ENCODE assay signal across 27 cellular contexts in genomic region chr1:1329304-1330210, GRCh38. TPM values are rescaled to one million over a fixed set of nuclear protein-coding genes. Genes with fewer than 3 reads are reported as not detected.
A peak's percentile ranks its signal among the peaks of the same experiment; 100 is the strongest.
DNase-seq lines count a peak whose midpoint lies in the region; ATAC-seq and TF ChIP-seq lines count a peak whose summit lies in the region.
"Had no signal": no experiment of that assay in that cellular context is flagged by ENCODE, and none has a peak within 500 bp of the region (broad histone marks: within the 10 kb centered on the region; RNA-seq: fewer than 3 reads in every experiment).

No MANE protein-coding gene starts in this region.

- H3K18ac ChIP-seq in mesendoderm (ENCODE audit: low read length) = no peak overlapping the region

- H3K23ac ChIP-seq in mesendoderm (ENCODE audit: low read length) = peak overlapping the region; percentile 4

- peaks cover 8% of the 10 kb centered on the region for H3K4me1 Mint-ChIP-seq in activated naive CD8-positive, alpha-beta T cell (ENCODE audit: low read depth)
- H3K4me1 Mint-ChIP-seq in activated naive CD8-positive, alpha-beta T cell treated with anti-CD3 and anti-CD28 coated beads, Interleukin-2, amount 50 U/mL, for 24 hours = peaks cover 8% of the 10 kb centered on the region
- no peaks in the 10 kb centered on the region for H3K4me1 Mint-ChIP-seq in WTC11

- WGBS in mesendoderm (ENCODE audit: extremely low coverage, insufficient coverage, low lambda C conversion rate) = no CpG with 5 or more reads among the region's 58 CpGs

- ATAC-seq in activated naive CD8-positive, alpha-beta T cell treated with anti-CD3 and anti-CD28 coated beads, Interleukin-2, amount 50 U/mL, for 24 hours = no peak
- no peak for ATAC-seq in WTC11
- no peak for ATAC-seq in GM21825 (IDR thresholded peaks at IDR 0.05; ENCODE audit: unreplicated experiment)
- ATAC-seq in GM18519 (IDR thresholded peaks at IDR 0.05; ENCODE audit: low FRiP score, unreplicated experiment) = no peak
- ATAC-seq: activated CD4-positive, alpha-beta T cell treated with anti-CD3 and anti-CD28 coated beads for 36 hours; gastrocnemius medialis; left lung; natural killer cell; right cardiac atrium; stimulated activated naive CD8-positive, alpha-beta T cell treated with anti-CD3 and anti-CD28 coated beads, Interleukin-15, amount 100 ng/mL, for 72 hours; T-helper 17 cell had no signal

- H2BK120ac ChIP-seq in mesendoderm (ENCODE audit: low read depth, low read length) = no peak overlapping the region

- no peaks in the 10 kb centered on the region for H3K27me3 Mint-ChIP-seq in activated naive CD8-positive, alpha-beta T cell
- no peaks in the 10 kb centered on the region for H3K27me3 Mint-ChIP-seq in activated naive CD8-positive, alpha-beta T cell treated with anti-CD3 and anti-CD28 coated beads, Interleukin-2, amount 50 U/mL, for 24 hours
- H3K27me3 Mint-ChIP-seq in WTC11 (ENCODE audit: low read depth) = no peaks in the 10 kb centered on the region
- H3K27me3 Mint-ChIP-seq: activated CD4-positive, alpha-beta T cell treated with anti-CD3 and anti-CD28 coated beads for 36 hours; stimulated activated naive CD8-positive, alpha-beta T cell treated with anti-CD3 and anti-CD28 coated beads, Interleukin-15, amount 100 ng/mL, for 72 hours; T-helper 17 cell had no signal

- H3K79me1 ChIP-seq in mesendoderm (ENCODE audit: low read length) = peaks cover 5% of the 10 kb centered on the region

- H3K4ac ChIP-seq in mesendoderm (ENCODE audit: low read depth, low read length) = no peak overlapping the region

- POLR2A ChIA-PET in WTC11 (lab: Charles Lee) = no interaction called here

- H2BK5ac ChIP-seq in mesendoderm (ENCODE audit: low read length) = no peak overlapping the region

- H3K9ac ChIP-seq in mesendoderm (ENCODE audit: low read length) = no peak overlapping the region
- H3K9ac ChIP-seq: KMS-11 had no signal

- no peak overlapping the region for H3K27ac ChIP-seq in mesendoderm (ENCODE audit: low read depth, low read length)
- H3K27ac ChIP-seq: coronary artery, gastrocnemius medialis, KMS-11, left lung, SK-N-MC, tibial artery had no signal

- H3K4me3 Mint-ChIP-seq in activated naive CD8-positive, alpha-beta T cell = peak overlapping the region; percentile 53
- no peak overlapping the region for H3K4me3 Mint-ChIP-seq in activated naive CD8-positive, alpha-beta T cell treated with anti-CD3 and anti-CD28 coated beads, Interleukin-2, amount 50 U/mL, for 24 hours
- no peak overlapping the region for H3K4me3 Mint-ChIP-seq in WTC11
- H3K4me3 Mint-ChIP-seq: activated CD4-positive, alpha-beta T cell treated with anti-CD3 and anti-CD28 coated beads for 36 hours; natural killer cell; stimulated activated naive CD8-positive, alpha-beta T cell treated with anti-CD3 and anti-CD28 coated beads, Interleukin-15, amount 100 ng/mL, for 72 hours; T-helper 17 cell had no signal

- TF ChIP-seq CTCF in WTC11 (IDR thresholded peaks at IDR 0.05) (no peak), GM10266 (IDR thresholded peaks at IDR 0.05; ENCODE audit: control insufficient read depth, insufficient read depth, low read depth, missing control alignments) (no peak)

- H3K79me2 ChIP-seq in mesendoderm (ENCODE audit: control insufficient read depth, insufficient read depth, low read length) = peaks cover 3% of the 10 kb centered on the region

- no peak overlapping the region for H2BK15ac ChIP-seq in mesendoderm (replicated peaks; ENCODE audit: low read depth)

- CTCF ChIA-PET in WTC11 (lab: Charles Lee) = interaction anchor here (0.6 kb wide), 1 partner anchor 177 kb away, joined by 4 read pairs; no protein-coding TSS in a partner anchor

- no peak overlapping the region for H3K4me3 ChIP-seq in mesendoderm (ENCODE audit: low read length)
- H3K4me3 ChIP-seq: coronary artery, gastrocnemius medialis, left lung, SK-N-MC, tibial artery had no signal

- no peak overlapping the region for H2AK5ac ChIP-seq in mesendoderm (ENCODE audit: low read length)

- H4K8ac ChIP-seq in mesendoderm (ENCODE audit: low read depth, low read length) = no peak overlapping the region

- H4K5ac ChIP-seq in mesendoderm (ENCODE audit: low read length) = no peak overlapping the region

- no peaks in the 10 kb centered on the region for H3K27me3 ChIP-seq in mesendoderm (ENCODE audit: insufficient read depth, low read length, poor library complexity)
- H3K27me3 ChIP-seq: gastrocnemius medialis, left lung, tibial artery had no signal

- no peaks in the 10 kb centered on the region for H3K4me1 ChIP-seq in mesendoderm (ENCODE audit: control insufficient read depth, low read depth, low read length)

- no peak overlapping the region for H3K4me2 ChIP-seq in mesendoderm (ENCODE audit: low read length)
- H3K4me2 ChIP-seq: KMS-11 had no signal

- H3K56ac ChIP-seq in mesendoderm (ENCODE audit: low read length) = no peak overlapping the region

- no peaks in the 10 kb centered on the region for H3K9me3 Mint-ChIP-seq in activated naive CD8-positive, alpha-beta T cell (ENCODE audit: low read depth)
- no peaks in the 10 kb centered on the region for H3K9me3 Mint-ChIP-seq in activated naive CD8-positive, alpha-beta T cell treated with anti-CD3 and anti-CD28 coated beads, Interleukin-2, amount 50 U/mL, for 24 hours
- H3K9me3 Mint-ChIP-seq in WTC11 = peaks cover 4% of the 10 kb centered on the region
- H3K9me3 Mint-ChIP-seq: natural killer cell had no signal

- H3K27ac Mint-ChIP-seq in activated naive CD8-positive, alpha-beta T cell = no peak overlapping the region
- H3K27ac Mint-ChIP-seq in activated naive CD8-positive, alpha-beta T cell treated with anti-CD3 and anti-CD28 coated beads, Interleukin-2, amount 50 U/mL, for 24 hours = no peak overlapping the region
- peak overlapping the region; percentile 84 for H3K27ac Mint-ChIP-seq in WTC11
- H3K27ac Mint-ChIP-seq: activated CD4-positive, alpha-beta T cell treated with anti-CD3 and anti-CD28 coated beads for 36 hours; natural killer cell; stimulated activated naive CD8-positive, alpha-beta T cell treated with anti-CD3 and anti-CD28 coated beads, Interleukin-15, amount 100 ng/mL, for 72 hours; T-helper 17 cell had no signal

- no peak for DNase-seq in activated naive CD8-positive, alpha-beta T cell treated with anti-CD3 and anti-CD28 coated beads, Interleukin-2, amount 50 U/mL, for 24 hours
- DNase-seq in WTC11 (ENCODE audit: low spot score) (no peak), mesendoderm (no peak), SW 1271 (lab: John Stamatoyannopoulos, UW) (no peak), GM10266 (ENCODE audit: extremely low spot score) (no peak)
- DNase-seq: activated CD4-positive, alpha-beta T cell treated with anti-CD3 and anti-CD28 coated beads for 36 hours; activated naive CD4-positive, alpha-beta T cell; activated T-cell treated with anti-CD3 and anti-CD28 coated beads, Interleukin-2, amount 50 U/mL, for 1 hour; amygdala; DMS79; gastrocnemius medialis; left lung; midbrain; natural killer cell; NCI-H524; right cardiac atrium; stimulated activated CD4-positive, alpha-beta T cell treated with anti-CD3 and anti-CD28 coated beads, Interleukin-12 subunit alpha, Interleukin-12 subunit beta, amount 100 ng/mL, for 4 hours; stimulated activated CD4-positive, alpha-beta T cell treated with anti-CD3 and anti-CD28 coated beads, Interleukin-4, amount 100 ng/mL, for 24 hours; stimulated activated naive CD8-positive, alpha-beta T cell treated with anti-CD3 and anti-CD28 coated beads, Interleukin-15, amount 100 ng/mL, for 72 hours; T-helper 17 cell; tibial artery had no signal

- H3K36me3 Mint-ChIP-seq in activated naive CD8-positive, alpha-beta T cell = no peaks in the 10 kb centered on the region
- H3K36me3 Mint-ChIP-seq in activated naive CD8-positive, alpha-beta T cell treated with anti-CD3 and anti-CD28 coated beads, Interleukin-2, amount 50 U/mL, for 24 hours (ENCODE audit: low read depth) = no peaks in the 10 kb centered on the region
- no peaks in the 10 kb centered on the region for H3K36me3 Mint-ChIP-seq in WTC11
- H3K36me3 Mint-ChIP-seq: natural killer cell had no signal

- H3K36me3 ChIP-seq in mesendoderm (ENCODE audit: control insufficient read depth, insufficient read depth, low read length) = no peaks in the 10 kb centered on the region

TF ChIP-seq in WTC11, 78 proteins besides CTCF, POLR2A, EP300 and RAD21 (continues in another document):
- 0 out of 2 replicates have a peak, but pooled peaks have one; percentile 32 for TF ChIP-seq PRDM15 (CRISPR knock-in tag; IDR thresholded peaks at IDR 0.05)

RNA-seq across cellular contexts. Expression of gene TAS1R3, which starts 1.5 kb away (rescaled TPM):
- total RNA-seq in WTC11 (2021) = 0.18 to 0.22 TPM (median 0.21 TPM) in 3 replicates
- 0.03 TPM for polyA plus RNA-seq in mesendoderm (2013, experiment 1 of 2)
- polyA plus RNA-seq in mesendoderm (2013, experiment 2 of 2) = 0.04 TPM

RNA-seq across cellular contexts. Expression of gene CPTP, which starts 5.0 kb away (rescaled TPM):
- total RNA-seq in WTC11 (2021) = 10.3 to 14.4 TPM (median 12.3 TPM) in 3 replicates
- 7.5 TPM for polyA plus RNA-seq in mesendoderm (2013, experiment 1 of 2)
- polyA plus RNA-seq in mesendoderm (2013, experiment 2 of 2) = 7.1 TPM

RNA-seq across cellular contexts. Expression of gene INTS11, which starts 5.1 kb away (rescaled TPM):
- total RNA-seq in WTC11 (2021) = 144 to 170 TPM (median 160 TPM) in 3 replicates
- polyA plus RNA-seq in mesendoderm (2013, experiment 1 of 2) = 75.3 TPM
- 73.8 TPM for polyA plus RNA-seq in mesendoderm (2013, experiment 2 of 2)

RNA-seq across cellular contexts. Expression of gene DVL1, which starts 19.7 kb away (rescaled TPM):
- 74.1 to 91.4 TPM (median 77.3 TPM) in 3 replicates for total RNA-seq in WTC11 (2021)
- polyA plus RNA-seq in mesendoderm (2013, experiment 1 of 2) = 25.1 TPM
- polyA plus RNA-seq in mesendoderm (2013, experiment 2 of 2) = 25.4 TPM

RNA-seq across cellular contexts. Expression of gene PUSL1, which starts 21.2 kb away (rescaled TPM):
- 42.5 to 51.5 TPM (median 43.6 TPM) in 3 replicates for total RNA-seq in WTC11 (2021)
- polyA plus RNA-seq in mesendoderm (2013, experiment 1 of 2) = 24.0 TPM
- 25.0 TPM for polyA plus RNA-seq in mesendoderm (2013, experiment 2 of 2)
